Comparison of ENCODE assay signal across 14 cellular contexts in the genomic region with DNA sequence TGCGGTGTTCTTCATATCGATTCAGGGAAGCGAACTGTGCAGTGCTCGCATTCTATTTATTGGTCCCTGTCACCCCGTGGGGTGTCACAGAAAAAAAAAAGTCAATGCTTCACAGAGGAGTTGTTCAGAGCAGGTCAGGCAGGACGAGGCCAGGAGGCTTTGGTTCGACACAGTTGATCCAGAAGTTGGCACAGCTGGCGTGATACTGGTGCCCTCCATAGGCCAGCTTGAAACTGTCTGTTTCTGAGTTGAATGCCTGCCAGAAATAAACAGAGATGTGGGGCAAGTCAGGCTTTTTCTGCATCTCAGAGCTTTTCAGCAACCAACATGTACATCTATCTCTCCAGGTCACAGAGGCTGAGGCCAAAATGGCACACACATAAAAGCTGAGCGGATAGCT. TPM values are rescaled to one million over a fixed set of nuclear protein-coding genes. Genes with fewer than 3 reads are reported as not detected.
A peak's percentile ranks its signal among the peaks of the same experiment; 100 is the strongest.
DNase-seq lines count a peak whose midpoint lies in the region; ATAC-seq and TF ChIP-seq lines count a peak whose summit lies in the region.
"Had no signal": no experiment of that assay in that cellular context is flagged by ENCODE, and none has a peak within 500 bp of the region (broad histone marks: within the 10 kb centered on the region; RNA-seq: fewer than 3 reads in every experiment).

No MANE protein-coding gene starts in this region.

- H3K4me1 ChIP-seq in cardiac muscle cell (ENCODE audit: low read depth) = peaks cover 14% of the 10 kb centered on the region
- H3K4me1 ChIP-seq in left ventricle myocardium inferior = peaks cover 20% of the 10 kb centered on the region
- no peaks in the 10 kb centered on the region for H3K4me1 ChIP-seq in mammary epithelial cell (ENCODE audit: insufficient read depth, low read length)
- H3K4me1 ChIP-seq: parathyroid adenoma had no signal

- no peak overlapping the region for H3K9ac ChIP-seq in mammary epithelial cell (ENCODE audit: insufficient read depth, low read length)
- H3K9ac ChIP-seq: parathyroid adenoma had no signal

- peak overlapping the region; percentile 48 for H3K27ac ChIP-seq in cardiac muscle cell
- no peak overlapping the region for H3K27ac ChIP-seq in left ventricle myocardium inferior (replicated peaks)
- no peak overlapping the region for H3K27ac ChIP-seq in mammary epithelial cell (ENCODE audit: insufficient read depth, low read depth, low read length)
- H3K27ac ChIP-seq: parathyroid adenoma had no signal

- intact Hi-C loops in left ventricle myocardium inferior (cut with micrococcal nuclease) = no loop called here
- intact Hi-C loops in mammary epithelial cell (cut with micrococcal nuclease) = no loop called here

- ATAC-seq in activated naive CD8-positive, alpha-beta T cell treated with anti-CD3 and anti-CD28 coated beads, Interleukin-2, amount 10 ng/mL, durations not matched to agents 7 days and 5 days (ENCODE audit: low read depth) = no peak
- ATAC-seq in HG02885 (IDR thresholded peaks at IDR 0.05; ENCODE audit: poor library complexity, unreplicated experiment) = no peak

- H3K79me2 ChIP-seq in mammary epithelial cell (ENCODE audit: insufficient read depth, low read length) = peaks cover 7% of the 10 kb centered on the region
- H3K79me2 ChIP-seq: parathyroid adenoma had no signal

- H2AFZ ChIP-seq in mammary epithelial cell (ENCODE audit: low read depth, low read length) = no peak overlapping the region
- H2AFZ ChIP-seq: parathyroid adenoma had no signal

- H3K27me3 ChIP-seq in cardiac muscle cell (no peaks in the 10 kb centered on the region), left ventricle myocardium inferior (ENCODE audit: low read depth) (no peaks in the 10 kb centered on the region), mammary epithelial cell (ENCODE audit: insufficient read depth, low read length) (no peaks in the 10 kb centered on the region)

- no peaks in the 10 kb centered on the region for H3K9me3 Mint-ChIP-seq in activated naive CD8-positive, alpha-beta T cell treated with anti-CD3 and anti-CD28 coated beads, Interleukin-2, amount 10 ng/mL, durations not matched to agents 7 days and 5 days
- no peaks in the 10 kb centered on the region for H3K9me3 Mint-ChIP-seq in immature natural killer cell
- H3K9me3 Mint-ChIP-seq: activated naive CD4-positive, alpha-beta T cell treated with anti-CD3 and anti-CD28 coated beads, Interleukin-2, amount 10 ng/mL, durations not matched to agents 7 days and 5 days had no signal

- no TSS peak for BruUV-seq in mammary epithelial cell (replicated peaks; lab: Mats Ljungman, UMichigan)

- CTCF ChIA-PET in mammary epithelial cell (lab: Charles Lee; ENCODE audit: low non-redundant PET) = no interaction called here

- no peaks in the 10 kb centered on the region for H4K20me1 ChIP-seq in mammary epithelial cell (ENCODE audit: insufficient read depth, low read length)

- H3K9me3 ChIP-seq in cardiac muscle cell (ENCODE audit: low read depth) (no peaks in the 10 kb centered on the region), left ventricle myocardium inferior (replicated peaks) (no peaks in the 10 kb centered on the region), mammary epithelial cell (replicated peaks; ENCODE audit: insufficient read depth, low read length) (no peaks in the 10 kb centered on the region)

- peak overlapping the region; percentile 7 for H3K27ac Mint-ChIP-seq in activated naive CD8-positive, alpha-beta T cell treated with anti-CD3 and anti-CD28 coated beads, Interleukin-2, amount 10 ng/mL, durations not matched to agents 7 days and 5 days
- H3K27ac Mint-ChIP-seq in immature natural killer cell = peak overlapping the region; percentile 29 to 83 (median 71)
- H3K27ac Mint-ChIP-seq: activated naive CD4-positive, alpha-beta T cell treated with anti-CD3 and anti-CD28 coated beads, Interleukin-2, amount 10 ng/mL, durations not matched to agents 7 days and 5 days had no signal

- POLR2A ChIA-PET in activated naive CD8-positive, alpha-beta T cell treated with anti-CD3 and anti-CD28 coated beads, Interleukin-2, amount 10 ng/mL, durations not matched to agents 7 days and 5 days (lab: Charles Lee) = interaction anchor here (0.6 to 0.8 kb wide), 2 partner anchors 25 to 43 kb away, joined by 3 to 4 read pairs; no protein-coding TSS in a partner anchor

- TF ChIP-seq CTCF in cardiac muscle cell (IDR thresholded peaks at IDR 0.05; ENCODE audit: low read depth, low read length) (no peak), left ventricle myocardium inferior (IDR thresholded peaks at IDR 0.05; ENCODE audit: borderline replicate concordance) (no peak), mammary epithelial cell (conservative IDR thresholded peaks at IDR 0.05 in 1 of 2, IDR thresholded peaks at IDR 0.05 in 1 of 2; ENCODE audit: extremely low read depth in 1 of 2, insufficient read depth in 1 of 2, low read depth in 1 of 2, low read length in 2 of 2) (peak in 1 of 2 donors; percentile 30)

- WGBS in mammary epithelial cell (ENCODE audit: low coverage, missing lambda C conversion rate) = 66% methylated on average over 9 of the region's 9 CpGs

- DNase-seq in cardiac muscle cell (ENCODE audit: low read depth in 1 of 2, low spot score in 1 of 2) (peak in 1 of 2 donors; percentile 19), left ventricle myocardium inferior (no peak), immature natural killer cell (no peak), superior temporal gyrus (ENCODE audit: extremely low spot score) (peak; percentile 35), DMS153 treated with DMSO at 0.1 percent for 48 hours (lab: John Stamatoyannopoulos, UW; ENCODE audit: unreplicated experiment) (no peak), mammary epithelial cell (no peak)
- DNase-seq in activated naive CD8-positive, alpha-beta T cell treated with anti-CD3 and anti-CD28 coated beads, Interleukin-2, amount 10 ng/mL, durations not matched to agents 7 days and 5 days = no peak
- DNase-seq: activated CD8-positive, alpha-beta memory T cell treated with anti-CD3 and anti-CD28 coated beads for 24 hours; activated naive CD4-positive, alpha-beta T cell treated with anti-CD3 and anti-CD28 coated beads, Interleukin-2, amount 10 ng/mL, durations not matched to agents 7 days and 5 days; NCI-H1105 treated with DMSO at 0.1 percent for 48 hours; NCI-H524 treated with DMSO at 0.1 percent for 48 hours; RPMI8226 had no signal

- H3K4me3 Mint-ChIP-seq in activated naive CD8-positive, alpha-beta T cell treated with anti-CD3 and anti-CD28 coated beads, Interleukin-2, amount 10 ng/mL, durations not matched to agents 7 days and 5 days = no peak overlapping the region
- H3K4me3 Mint-ChIP-seq in immature natural killer cell = no peak overlapping the region
- H3K4me3 Mint-ChIP-seq: activated naive CD4-positive, alpha-beta T cell treated with anti-CD3 and anti-CD28 coated beads, Interleukin-2, amount 10 ng/mL, durations not matched to agents 7 days and 5 days had no signal

- dilution Hi-C loops in mammary epithelial cell (cut with HindIII; ENCODE audit: low sequenced_read_pairs) = no loop called here

- H3K27me3 Mint-ChIP-seq in activated naive CD8-positive, alpha-beta T cell treated with anti-CD3 and anti-CD28 coated beads, Interleukin-2, amount 10 ng/mL, durations not matched to agents 7 days and 5 days = no peaks in the 10 kb centered on the region
- peaks cover 0 to 2% (median 0%) of the 10 kb centered on the region in 3 donors for H3K27me3 Mint-ChIP-seq in immature natural killer cell (ENCODE audit: low read depth in 3 of 3)
- H3K27me3 Mint-ChIP-seq: activated naive CD4-positive, alpha-beta T cell treated with anti-CD3 and anti-CD28 coated beads, Interleukin-2, amount 10 ng/mL, durations not matched to agents 7 days and 5 days had no signal

- H3K4me2 ChIP-seq in mammary epithelial cell (ENCODE audit: insufficient read depth, low read depth, low read length) = no peak overlapping the region

- peaks cover 19% of the 10 kb centered on the region for H3K4me1 Mint-ChIP-seq in activated naive CD8-positive, alpha-beta T cell treated with anti-CD3 and anti-CD28 coated beads, Interleukin-2, amount 10 ng/mL, durations not matched to agents 7 days and 5 days
- peaks cover 21 to 39% of the 10 kb centered on the region in 2 donors for H3K4me1 Mint-ChIP-seq in immature natural killer cell

- H3K36me3 Mint-ChIP-seq in activated naive CD8-positive, alpha-beta T cell treated with anti-CD3 and anti-CD28 coated beads, Interleukin-2, amount 10 ng/mL, durations not matched to agents 7 days and 5 days = peaks cover 29% of the 10 kb centered on the region
- peaks cover 8 to 40% (median 21%) of the 10 kb centered on the region in 3 donors for H3K36me3 Mint-ChIP-seq in immature natural killer cell

- H3K4me3 ChIP-seq in cardiac muscle cell (no peak overlapping the region), left ventricle myocardium inferior (no peak overlapping the region), mammary epithelial cell (replicated peaks in 1 of 3; ENCODE audit: insufficient read depth in 1 of 3, low read depth in 2 of 3, low read length in 3 of 3) (no peak overlapping the region)

- in situ Hi-C loops in mammary epithelial cell (cut with MboI; ENCODE audit: low sequenced_read_pairs in 2 of 2) = loop anchor here in 1 of 2 donors (25.0 kb wide), 1 partner anchor 132 kb away; the partner anchor contains the start of gene C17orf78

- peaks cover 19% of the 10 kb centered on the region for H3K36me3 ChIP-seq in cardiac muscle cell
- H3K36me3 ChIP-seq in left ventricle myocardium inferior = peaks cover 63% of the 10 kb centered on the region
- peaks cover 4% of the 10 kb centered on the region for H3K36me3 ChIP-seq in mammary epithelial cell (ENCODE audit: insufficient read depth, low read length)

RNA-seq across cellular contexts. Expression of gene DUSP14, which starts 29.1 kb away (rescaled TPM):
- 23.0 and 40.4 TPM in 2 replicates for total RNA-seq in cardiac muscle cell
- 29.7 and 39.0 TPM in 2 replicates for polyA plus RNA-seq in cardiac muscle cell
- 18.1 TPM for total RNA-seq in left ventricle myocardium inferior
- 1 to 10 TPM; 7.2 to 7.7 TPM for total RNA-seq in activated naive CD8-positive, alpha-beta T cell treated with anti-CD3 and anti-CD28 coated beads, Interleukin-2, amount 10 ng/mL, durations not matched to agents 7 days and 5 days
- 10 to 100 TPM; 18.1 to 25.9 (median 19.2) TPM for polyA plus RNA-seq in immature natural killer cell
- total RNA-seq in mammary epithelial cell = 100 to 1,000 TPM; 121 to 148 TPM
- polyA plus RNA-seq in mammary epithelial cell = 132 TPM
- 69.3 TPM for polyA minus RNA-seq in mammary epithelial cell
